Comparison of ENCODE assay signal across 28 cellular contexts in genomic region chr9:90830051-90830450, GRCh38. TPM values are rescaled to one million over a fixed set of nuclear protein-coding genes. Genes with fewer than 3 reads are reported as not detected.
DNase-seq lines count a peak whose midpoint lies in the region; ATAC-seq, FAIRE-seq and TF ChIP-seq lines count a peak whose summit lies in the region.
"Had no signal": no experiment of that assay in that cellular context is flagged by ENCODE, and none has a peak within 500 bp of the region (broad histone marks: within the 10 kb centered on the region; RNA-seq: fewer than 3 reads in every experiment).

No MANE protein-coding gene starts in this region.

- H2BK15ac ChIP-seq in IMR-90 (ENCODE audit: low read depth, low read length), result no peak overlapping the region
- H2BK15ac ChIP-seq in H1 (ENCODE audit: low read length), result no peak overlapping the region

- H4K20me1 ChIP-seq in IMR-90 (ENCODE audit: insufficient read depth, low read length) (no peaks in the 10 kb centered on the region), H1 (replicated peaks in 1 of 2; ENCODE audit: control insufficient read depth in 1 of 2, insufficient read depth in 2 of 2, low read length in 2 of 2) (no peaks in the 10 kb centered on the region)

- H2AFZ ChIP-seq in IMR-90 (replicated peaks; ENCODE audit: low read length, poor library complexity) (no peak overlapping the region), H1 (ENCODE audit: low read length) (no peak overlapping the region)
- H2AFZ ChIP-seq: GM23248 had no signal

- H3K79me2 ChIP-seq in H1 (ENCODE audit: control insufficient read depth in 1 of 2, insufficient read depth in 2 of 2, low read length in 2 of 2), result no peaks in the 10 kb centered on the region

- H3K79me1 ChIP-seq in IMR-90 (ENCODE audit: low read depth in 1 of 2, low read length in 2 of 2) (no peaks in the 10 kb centered on the region), H1 (ENCODE audit: low read depth, low read length) (no peaks in the 10 kb centered on the region)

- H3K9ac ChIP-seq in IMR-90 (ENCODE audit: low read depth, low read length) (no peak overlapping the region), H1 (replicated peaks in 1 of 4; ENCODE audit: extremely low read depth in 1 of 4, low read depth in 3 of 4, low read length in 3 of 4) (no peak overlapping the region; a peak in 1 of 7 replicates)
- H3K9ac ChIP-seq: GM23248 had no signal

- H2BK5ac ChIP-seq in IMR-90 (ENCODE audit: low read depth, low read length, poor library complexity, severe bottlenecking), result no peak overlapping the region
- no peak overlapping the region for H2BK5ac ChIP-seq in H1 (ENCODE audit: low read depth, low read length)

- ATAC-seq in IMR-90 (ENCODE audit: low read depth), result no peak
- ATAC-seq in GM19397 (IDR thresholded peaks at IDR 0.05; ENCODE audit: unreplicated experiment), result no peak
- ATAC-seq: activated CD8-positive, alpha-beta T cell treated with anti-CD3 and anti-CD28 coated beads, Interleukin-2, amount 10 ng/mL, durations not matched to agents 7 days and 5 days; stimulated activated effector memory CD8-positive, alpha-beta T cell treated with anti-CD3 and anti-CD28 coated beads, Interleukin-12 subunit alpha, Interleukin-12 subunit beta, amount 100 ng/mL, for 72 hours had no signal

- intact Hi-C loops in IMR-90 (cut with micrococcal nuclease), result no loop called here

- H3K9me1 ChIP-seq in IMR-90 (ENCODE audit: insufficient read depth, low read length), result no peaks in the 10 kb centered on the region

- dilution Hi-C loops in IMR-90 (cut with HindIII; ENCODE audit: low sequenced_read_pairs, unreplicated experiment), result no loop called here

- peak; percentile 33 for DNase-seq in NCI-H1092 treated with DMSO at 0.1 percent for 48 hours (lab: John Stamatoyannopoulos, UW)
- no peak for DNase-seq in NCI-H1092 (lab: John Stamatoyannopoulos, UW)
- DNase-seq in IMR-90, result no peak
- DNase-seq in H1 (ENCODE audit: low read depth in 1 of 2, low spot score in 2 of 2), result no peak
- DNase-seq in ureter (ENCODE audit: low spot score), result peak; percentile 29
- no peak for DNase-seq in NCI-H345 treated with DMSO at 0.1 percent for 48 hours (lab: John Stamatoyannopoulos, UW; ENCODE audit: unreplicated experiment)
- DNase-seq in NCI-H748 (lab: John Stamatoyannopoulos, UW; ENCODE audit: unreplicated experiment), result no peak
- DNase-seq: activated CD4-positive, CD25-positive, alpha-beta regulatory T cell treated with anti-CD3 and anti-CD28 coated beads, Interleukin-2, amount 50 U/mL, for 72 hours; activated CD8-positive, alpha-beta T cell treated with anti-CD3 and anti-CD28 coated beads, Interleukin-2, amount 10 ng/mL, durations not matched to agents 7 days and 5 days; activated naive CD4-positive, alpha-beta T cell; activated T-cell treated with anti-CD3 and anti-CD28 coated beads, Interleukin-2, amount 50 U/mL, for 24 hours; adrenal gland; brain microvascular endothelial cell; GM23248; mammary epithelial cell; NCI-H1417; NCI-H748 treated with DMSO at 0.1 percent for 48 hours; nucleus accumbens; Right ventricle myocardium superior; small intestine; stimulated activated CD4-positive, alpha-beta T cell treated with anti-CD3 and anti-CD28 coated beads, Interleukin-2, amount 100 ng/mL, for 24 hours; SW 1271; testis had no signal

- TF ChIP-seq CTCF in IMR-90 (conservative IDR thresholded peaks at IDR 0.05; ENCODE audit: low read depth, low read length) (no peak), H1 (IDR thresholded peaks at IDR 0.05; ENCODE audit: control extremely low read depth in 1 of 3, insufficient read depth in 1 of 3, low read depth in 1 of 3, low read length in 3 of 3) (peak; percentile 18 to 59 (median 40))

- no peaks in the 10 kb centered on the region for H3K23me2 ChIP-seq in H1 (ENCODE audit: low read depth, low read length)

- H3K4ac ChIP-seq in IMR-90 (ENCODE audit: low read depth, low read length) (no peak overlapping the region), H1 (replicated peaks; ENCODE audit: insufficient read length, low read depth, low read length) (no peak overlapping the region)

- peaks cover 4% of the 10 kb centered on the region; the same call in 1 of the 2 replicates for H3K27me3 ChIP-seq in IMR-90 (ENCODE audit: control insufficient read depth, insufficient read depth, low read length)
- H3K27me3 ChIP-seq in H1 (replicated peaks in 1 of 4; ENCODE audit: control insufficient read depth in 3 of 4, extremely low read depth in 1 of 4, insufficient read depth in 3 of 4, low read length in 3 of 4), result no peaks in the 10 kb centered on the region; a peak in 1 of 7 replicates
- H3K27me3 ChIP-seq: adrenal gland, brain microvascular endothelial cell, testis had no signal

- H3K4me1 ChIP-seq in IMR-90 (ENCODE audit: control insufficient read depth, insufficient read depth, low read length) (no peaks in the 10 kb centered on the region), H1 (replicated peaks in 1 of 4; ENCODE audit: control insufficient read depth in 3 of 4, insufficient read depth in 4 of 4, low read length in 3 of 4) (no peaks in the 10 kb centered on the region)
- H3K4me1 ChIP-seq: adrenal gland, testis had no signal

- H2BK12ac ChIP-seq in H1 (ENCODE audit: low read depth, low read length), result no peak overlapping the region

- peak overlapping the region; percentile 5 for H2AK9ac ChIP-seq in IMR-90 (replicated peaks; ENCODE audit: low read depth, low read length, poor library complexity)

- no peak overlapping the region for H3K27ac ChIP-seq in IMR-90 (ENCODE audit: insufficient read depth, low read length)
- H3K27ac ChIP-seq in H1 (ENCODE audit: low read depth, low read length), result no peak overlapping the region
- H3K27ac ChIP-seq: 22Rv1, adrenal gland, brain microvascular endothelial cell, GM23248, testis had no signal

- no peak overlapping the region for H3K56ac ChIP-seq in IMR-90 (ENCODE audit: extremely low read depth, insufficient read depth, low read length)
- H3K56ac ChIP-seq in H1 (replicated peaks; ENCODE audit: insufficient read length, low read depth, low read length), result no peak overlapping the region

- H3K14ac ChIP-seq in IMR-90 (replicated peaks; ENCODE audit: low read depth, low read length), result no peak overlapping the region
- no peak overlapping the region for H3K14ac ChIP-seq in H1 (ENCODE audit: insufficient read length)

- TF ChIP-seq RAD21 in IMR-90 (IDR thresholded peaks at IDR 0.05; ENCODE audit: low read length), result no peak
- no peak; a peak in 1 of 4 replicates for TF ChIP-seq RAD21 in H1 (IDR thresholded peaks at IDR 0.05 in 1 of 2, conservative IDR thresholded peaks at IDR 0.05 in 1 of 2; ENCODE audit: low read depth in 2 of 2, low read length in 2 of 2)

- H4K5ac ChIP-seq in IMR-90 (ENCODE audit: low read depth, low read length) (no peak overlapping the region), H1 (ENCODE audit: insufficient read length, low read depth, low read length) (no peak overlapping the region)

- no peak for FAIRE-seq in H1 (lab: Jason Lieb, UNC)
- FAIRE-seq: colon, small intestine had no signal

- H4K91ac ChIP-seq in IMR-90 (ENCODE audit: insufficient read depth, low read depth, low read length) (no peak overlapping the region), H1 (replicated peaks; ENCODE audit: insufficient read length, low read length) (no peak overlapping the region)

- H3K4me3 ChIP-seq in IMR-90 (ENCODE audit: insufficient read depth, low read depth, low read length) (no peak overlapping the region), H1 (ENCODE audit: extremely low read depth in 1 of 4, insufficient read depth in 2 of 4, low read depth in 3 of 4, low read length in 4 of 4) (no peak overlapping the region)
- H3K4me3 ChIP-seq: adrenal gland, GM23248, testis had no signal

- CTCF ChIA-PET in IMR-90 (lab: Yijun Ruan, JAX) (no interaction called here), H1 (lab: Charles Lee; ENCODE audit: partially characterized antibody) (interaction anchor here (0.8 kb wide), 1 partner anchor 9 kb away, joined by 3 read pairs; no protein-coding TSS in a partner anchor)

- no peak overlapping the region for H2BK20ac ChIP-seq in IMR-90 (ENCODE audit: low read depth, low read length)
- no peak overlapping the region for H2BK20ac ChIP-seq in H1 (ENCODE audit: low read length)

- BruUV-seq in IMR-90 (replicated peaks; lab: Mats Ljungman, UMichigan), result no TSS peak

- in situ Hi-C loops in IMR-90 (cut with MboI; ENCODE audit: low sequenced_read_pairs), result no loop called here

- no peak overlapping the region for H2AK5ac ChIP-seq in IMR-90 (ENCODE audit: low read depth, low read length)
- no peak overlapping the region for H2AK5ac ChIP-seq in H1 (ENCODE audit: low read depth, low read length)

- no peaks in the 10 kb centered on the region for H3K36me3 ChIP-seq in IMR-90 (ENCODE audit: control insufficient read depth, insufficient read depth, low read length)
- no peaks in the 10 kb centered on the region for H3K36me3 ChIP-seq in H1 (ENCODE audit: control insufficient read depth in 2 of 4, insufficient read depth in 4 of 4, low read length in 3 of 4)
- H3K36me3 ChIP-seq: adrenal gland, brain microvascular endothelial cell had no signal

- no peak for TF ChIP-seq EP300 in H1 (IDR thresholded peaks at IDR 0.05; ENCODE audit: borderline replicate concordance in 1 of 2, low read depth in 2 of 2, low read length in 2 of 2)

- H3K18ac ChIP-seq in IMR-90 (ENCODE audit: low read depth, low read length) (no peak overlapping the region), H1 (ENCODE audit: extremely low read depth, low read length) (no peak overlapping the region)

- POLR2A ChIA-PET in IMR-90 (lab: Charles Lee; ENCODE audit: unreplicated experiment), result no interaction called here
- POLR2A ChIA-PET in H1 (lab: Charles Lee; ENCODE audit: partially characterized antibody), result no interaction called here

- H2BK120ac ChIP-seq in IMR-90 (ENCODE audit: low read depth, low read length) (no peak overlapping the region), H1 (replicated peaks; ENCODE audit: low read depth, low read length) (no peak overlapping the region)

- no peak overlapping the region for H3K23ac ChIP-seq in IMR-90 (ENCODE audit: low read depth, low read length)
- H3K23ac ChIP-seq in H1 (ENCODE audit: insufficient read length), result no peak overlapping the region

- H4K8ac ChIP-seq in IMR-90 (ENCODE audit: low read depth in 2 of 2, low read length in 2 of 2) (no peak overlapping the region), H1 (ENCODE audit: extremely low read depth, insufficient read depth, low read length) (no peak overlapping the region)

- 67% methylated on average over 3 of the region's 5 CpGs; no CpG with 5 or more reads in 1 of the 2 experiments for WGBS in IMR-90 (ENCODE audit: extremely low coverage in 2 of 2, insufficient read length in 1 of 2), 2 experiments
- 83% methylated on average over 5 of the region's 5 CpGs; no CpG with 5 or more reads in 1 of the 2 experiments for WGBS in H1 (ENCODE audit: extremely low coverage in 1 of 2, insufficient coverage in 1 of 2, insufficient read length in 1 of 2, insufficient replicate concordance in 2 of 2, low coverage in 1 of 2, low lambda C conversion rate in 2 of 2, missing lambda C conversion rate in 1 of 2), 2 experiments

- H3K9me3 ChIP-seq in IMR-90 (ENCODE audit: control insufficient read depth, insufficient read depth, low read length) (no peaks in the 10 kb centered on the region), H1 (ENCODE audit: insufficient read depth in 2 of 2, low read depth in 1 of 2, low read length in 1 of 2) (no peaks in the 10 kb centered on the region)
- H3K9me3 ChIP-seq: adrenal gland, testis had no signal

- no peak overlapping the region for H3K4me2 ChIP-seq in IMR-90 (ENCODE audit: low read depth, low read length)
- no peak overlapping the region for H3K4me2 ChIP-seq in H1 (ENCODE audit: insufficient read depth in 1 of 2, low read depth in 2 of 2, low read length in 2 of 2)

- TF ChIP-seq POLR2A in IMR-90 (IDR thresholded peaks at IDR 0.05; ENCODE audit: low read depth, low read length) (no peak), H1 (IDR thresholded peaks at IDR 0.05; ENCODE audit: control extremely low read depth in 1 of 2, low read depth in 2 of 2, low read length in 2 of 2) (no peak)

RNA-seq across cellular contexts. Expression of gene SYK, which starts 28.4 kb away (rescaled TPM):
- not detected in 2 replicates for total RNA-seq in IMR-90 (2012; rRNA removed)
- polyA plus RNA-seq in IMR-90 (2012; rRNA removed), result not detected in 2 replicates
- not detected in 2 replicates for polyA plus RNA-seq in IMR-90 (2012; cell fraction: cytosol; rRNA removed)
- polyA plus RNA-seq in IMR-90 (2012; cell fraction: nucleus; rRNA removed; ENCODE audit: low replicate concordance), result not detected in 2 replicates
- 4.4 and 5.6 TPM in 2 replicates for total RNA-seq in H1 (2021; fragmentation: NEBNext Ultra II Directional; extraction: Animal tissue kit (Norgen Biotek cat#: 25700))
- 1.5 and 1.9 TPM in 2 replicates for polyA plus RNA-seq in H1 (2011; rRNA removed)
- 1.2 TPM for polyA plus RNA-seq in H1 (2011; cell fraction: cytosol; rRNA removed)
- 4.9 TPM for polyA plus RNA-seq in H1 (2011; cell fraction: nucleus; rRNA removed)
- polyA plus RNA-seq in H1 (2012, experiment 1 of 2), result 2.8 to 4.4 TPM (median 3.4 TPM) in 4 replicates
- 1.1 TPM for polyA plus RNA-seq in H1 (2012, experiment 2 of 2)
- polyA plus RNA-seq in H1 (2013, experiment 1 of 2), result 2.9 TPM
- polyA plus RNA-seq in H1 (2013, experiment 2 of 2), result 3.4 TPM
- 1.7 and 2.4 TPM in 2 replicates for polyA minus RNA-seq in H1 (2011; rRNA and poly(A)+ RNA removed)
- 2.3 TPM for polyA minus RNA-seq in H1 (2011; cell fraction: cytosol; rRNA and poly(A)+ RNA removed)
- polyA minus RNA-seq in H1 (2011; cell fraction: nucleus; rRNA and poly(A)+ RNA removed), result 3.9 TPM
- total RNA-seq in ureter, result 52.9 TPM
- total RNA-seq: GM23248, LHCN-M2 had no signal
- polyA plus RNA-seq: GM23248 had no signal

Comparison
In these comparisons a context has a peak if more than half of its experiments do, and no peak if none do; other contexts are left out.
1. DNase-seq: peak in NCI-H1092 treated with DMSO at 0.1 percent for 48 hours (single experiment) and ureter (single experiment); none in NCI-H1092 (single experiment), IMR-90 (single experiment), H1 (0 of 2), NCI-H345 treated with DMSO at 0.1 percent for 48 hours (single experiment) and NCI-H748 (single experiment).